ENCODE assay signal across 33 cellular contexts in genomic region chr3:98699132-98699531, GRCh38.
A peak's percentile ranks its signal among the peaks of the same experiment; 100 is the strongest.
DNase-seq lines count a peak whose midpoint lies in the region; ATAC-seq, FAIRE-seq and TF ChIP-seq lines count a peak whose summit lies in the region.
"Had no signal": no experiment of that assay in that cellular context is flagged by ENCODE, and none has a peak within 500 bp of the region (broad histone marks: within the 10 kb centered on the region; RNA-seq: fewer than 3 reads in every experiment).

No MANE protein-coding gene starts in this region.

- H3K36me3 ChIP-seq in MG63 (no peaks in the 10 kb centered on the region), bronchial epithelial cell (ENCODE audit: control insufficient read depth, insufficient read depth, low read length) (no peaks in the 10 kb centered on the region), esophagus squamous epithelium (no peaks in the 10 kb centered on the region)
- H3K36me3 ChIP-seq: colonic mucosa, esophagus muscularis mucosa, SJCRH30 had no signal

- H3K36me3 Mint-ChIP-seq in osteocyte (ENCODE audit: unreplicated experiment): no peaks in the 10 kb centered on the region
- H3K36me3 Mint-ChIP-seq: activated naive CD8-positive, alpha-beta T cell treated with anti-CD3 and anti-CD28 coated beads for 36 hours had no signal

- H3K4me1 Mint-ChIP-seq in osteocyte (ENCODE audit: unreplicated experiment): peaks cover 33% of the 10 kb centered on the region
- H3K4me1 Mint-ChIP-seq: activated naive CD8-positive, alpha-beta T cell treated with anti-CD3 and anti-CD28 coated beads for 36 hours; nephron had no signal

- H3K27ac ChIP-seq in esophagus squamous epithelium: no peak overlapping the region
- H3K27ac ChIP-seq: colonic mucosa, esophagus muscularis mucosa, HL-60, KMS-11, SJCRH30, skin epidermis, testis had no signal

- no peak for TF ChIP-seq CTCF in bronchial epithelial cell (IDR thresholded peaks at IDR 0.05; ENCODE audit: insufficient read depth, low read length, severe bottlenecking)
- TF ChIP-seq CTCF in osteocyte (IDR thresholded peaks at IDR 0.05): no peak
- no peak for TF ChIP-seq CTCF in esophagus squamous epithelium (IDR thresholded peaks at IDR 0.05)

- ATAC-seq in GM21390 (IDR thresholded peaks at IDR 0.05; ENCODE audit: unreplicated experiment): no peak
- no peak for ATAC-seq in GM19452 (IDR thresholded peaks at IDR 0.05; ENCODE audit: unreplicated experiment)
- ATAC-seq: effector memory CD8-positive, alpha-beta T cell had no signal

- H3K9me3 ChIP-seq in MG63 (no peaks in the 10 kb centered on the region), esophagus squamous epithelium (no peaks in the 10 kb centered on the region)
- H3K9me3 ChIP-seq: colonic mucosa, esophagus muscularis mucosa, SJCRH30, testis had no signal

- intact Hi-C loops in esophagus squamous epithelium (cut with DNase I): no loop called here

- no peaks in the 10 kb centered on the region for H3K27me3 Mint-ChIP-seq in osteocyte (ENCODE audit: unreplicated experiment)
- H3K27me3 Mint-ChIP-seq: activated naive CD8-positive, alpha-beta T cell treated with anti-CD3 and anti-CD28 coated beads for 36 hours; CD4-positive, alpha-beta T cell; effector memory CD8-positive, alpha-beta T cell had no signal

- H3K27ac Mint-ChIP-seq in osteocyte (ENCODE audit: unreplicated experiment): peak overlapping the region; percentile 14
- H3K27ac Mint-ChIP-seq: activated naive CD8-positive, alpha-beta T cell treated with anti-CD3 and anti-CD28 coated beads for 36 hours; CD4-positive, alpha-beta T cell; effector memory CD8-positive, alpha-beta T cell; nephron had no signal

- H3K4me1 ChIP-seq in esophagus squamous epithelium: no peaks in the 10 kb centered on the region
- H3K4me1 ChIP-seq: colonic mucosa, esophagus muscularis mucosa, SJCRH30, testis had no signal

- peak; percentile 23 for FAIRE-seq in bronchial epithelial cell (lab: Jason Lieb, UNC)

- TF ChIP-seq POLR2A in esophagus squamous epithelium (IDR thresholded peaks at IDR 0.05): no peak

- DNase-seq in EL: peak; percentile 36
- DNase-seq in MG63: peak; percentile 4
- DNase-seq in bronchial epithelial cell (ENCODE audit: low read depth): peak; percentile 72
- no peak for DNase-seq in osteocyte (ENCODE audit: extremely low spot score, unreplicated experiment)
- DNase-seq in NCI-H69 (lab: John Stamatoyannopoulos, UW): no peak
- DNase-seq in esophagus squamous epithelium (lab: John Stamatoyannopoulos, UW): no peak
- DNase-seq: activated CD4-positive, alpha-beta T cell treated with anti-CD3 and anti-CD28 coated beads, Interleukin-2, amount 50 U/mL, for 1 hour; activated effector memory CD4-positive, alpha-beta T cell treated with Interleukin-2 at 50 U/mL for 16 hours; activated naive CD8-positive, alpha-beta T cell treated with anti-CD3 and anti-CD28 coated beads for 36 hours; activated T-cell treated with anti-CD3 and anti-CD28 coated beads, Interleukin-2, amount 50 U/mL, for 1 hour; AML-193; anterior cingulate cortex; CD4-positive, alpha-beta T cell; colonic mucosa; effector memory CD8-positive, alpha-beta T cell; foreskin melanocyte; MV-4-11; NCI-H1436; NCI-H2081 treated with DMSO at 0.1 percent for 48 hours; NCI-H446; NCI-H774; SJCRH30; stimulated activated naive CD4-positive, alpha-beta T cell treated with Interleukin-2 at 50 U/mL for 16 hours; T1000; testis had no signal

- no peak overlapping the region for H3K4me3 Mint-ChIP-seq in osteocyte (ENCODE audit: unreplicated experiment)
- H3K4me3 Mint-ChIP-seq: activated naive CD8-positive, alpha-beta T cell treated with anti-CD3 and anti-CD28 coated beads for 36 hours; CD4-positive, alpha-beta T cell; effector memory CD8-positive, alpha-beta T cell; nephron had no signal

- H3K27me3 ChIP-seq in MG63: no peaks in the 10 kb centered on the region
- H3K27me3 ChIP-seq in bronchial epithelial cell (ENCODE audit: control insufficient read depth, insufficient read depth, low read length): no peaks in the 10 kb centered on the region
- no peaks in the 10 kb centered on the region for H3K27me3 ChIP-seq in esophagus squamous epithelium
- H3K27me3 ChIP-seq: colonic mucosa, esophagus muscularis mucosa, SJCRH30, testis had no signal

- H3K9me3 Mint-ChIP-seq in osteocyte (ENCODE audit: unreplicated experiment): peaks cover 7% of the 10 kb centered on the region
- H3K9me3 Mint-ChIP-seq: activated naive CD8-positive, alpha-beta T cell treated with anti-CD3 and anti-CD28 coated beads for 36 hours; CD4-positive, alpha-beta T cell; effector memory CD8-positive, alpha-beta T cell; nephron had no signal

- H3K4me3 ChIP-seq in MG63: no peak overlapping the region
- no peak overlapping the region for H3K4me3 ChIP-seq in bronchial epithelial cell (ENCODE audit: low read depth, low read length)
- no peak overlapping the region for H3K4me3 ChIP-seq in esophagus squamous epithelium
- H3K4me3 ChIP-seq: colonic mucosa, esophagus muscularis mucosa, lung, SJCRH30, skin epidermis, testis had no signal

- WGBS in esophagus squamous epithelium, 2 donors: 57 to 67% methylated on average over 2 of the region's 2 CpGs

Comparison
In these comparisons a context has a peak if more than half of its experiments do, and no peak if none do; other contexts are left out.
1. DNase-seq: peak in EL (single experiment), MG63 (single experiment) and bronchial epithelial cell (single experiment); none in osteocyte (single experiment), NCI-H69 (single experiment) and esophagus squamous epithelium (single experiment).